In genomic region chr12:30015661-30016060, GRCh38 we compare ENCODE assay signal across 1 cellular context.
TF ChIP-seq lines count a peak whose summit lies in the region.

No MANE protein-coding gene starts in this region.

TF ChIP-seq in GM23338, 12 proteins besides CTCF, POLR2A, EP300 and RAD21 (continued from another document):
- TF ChIP-seq, protein P1, sequence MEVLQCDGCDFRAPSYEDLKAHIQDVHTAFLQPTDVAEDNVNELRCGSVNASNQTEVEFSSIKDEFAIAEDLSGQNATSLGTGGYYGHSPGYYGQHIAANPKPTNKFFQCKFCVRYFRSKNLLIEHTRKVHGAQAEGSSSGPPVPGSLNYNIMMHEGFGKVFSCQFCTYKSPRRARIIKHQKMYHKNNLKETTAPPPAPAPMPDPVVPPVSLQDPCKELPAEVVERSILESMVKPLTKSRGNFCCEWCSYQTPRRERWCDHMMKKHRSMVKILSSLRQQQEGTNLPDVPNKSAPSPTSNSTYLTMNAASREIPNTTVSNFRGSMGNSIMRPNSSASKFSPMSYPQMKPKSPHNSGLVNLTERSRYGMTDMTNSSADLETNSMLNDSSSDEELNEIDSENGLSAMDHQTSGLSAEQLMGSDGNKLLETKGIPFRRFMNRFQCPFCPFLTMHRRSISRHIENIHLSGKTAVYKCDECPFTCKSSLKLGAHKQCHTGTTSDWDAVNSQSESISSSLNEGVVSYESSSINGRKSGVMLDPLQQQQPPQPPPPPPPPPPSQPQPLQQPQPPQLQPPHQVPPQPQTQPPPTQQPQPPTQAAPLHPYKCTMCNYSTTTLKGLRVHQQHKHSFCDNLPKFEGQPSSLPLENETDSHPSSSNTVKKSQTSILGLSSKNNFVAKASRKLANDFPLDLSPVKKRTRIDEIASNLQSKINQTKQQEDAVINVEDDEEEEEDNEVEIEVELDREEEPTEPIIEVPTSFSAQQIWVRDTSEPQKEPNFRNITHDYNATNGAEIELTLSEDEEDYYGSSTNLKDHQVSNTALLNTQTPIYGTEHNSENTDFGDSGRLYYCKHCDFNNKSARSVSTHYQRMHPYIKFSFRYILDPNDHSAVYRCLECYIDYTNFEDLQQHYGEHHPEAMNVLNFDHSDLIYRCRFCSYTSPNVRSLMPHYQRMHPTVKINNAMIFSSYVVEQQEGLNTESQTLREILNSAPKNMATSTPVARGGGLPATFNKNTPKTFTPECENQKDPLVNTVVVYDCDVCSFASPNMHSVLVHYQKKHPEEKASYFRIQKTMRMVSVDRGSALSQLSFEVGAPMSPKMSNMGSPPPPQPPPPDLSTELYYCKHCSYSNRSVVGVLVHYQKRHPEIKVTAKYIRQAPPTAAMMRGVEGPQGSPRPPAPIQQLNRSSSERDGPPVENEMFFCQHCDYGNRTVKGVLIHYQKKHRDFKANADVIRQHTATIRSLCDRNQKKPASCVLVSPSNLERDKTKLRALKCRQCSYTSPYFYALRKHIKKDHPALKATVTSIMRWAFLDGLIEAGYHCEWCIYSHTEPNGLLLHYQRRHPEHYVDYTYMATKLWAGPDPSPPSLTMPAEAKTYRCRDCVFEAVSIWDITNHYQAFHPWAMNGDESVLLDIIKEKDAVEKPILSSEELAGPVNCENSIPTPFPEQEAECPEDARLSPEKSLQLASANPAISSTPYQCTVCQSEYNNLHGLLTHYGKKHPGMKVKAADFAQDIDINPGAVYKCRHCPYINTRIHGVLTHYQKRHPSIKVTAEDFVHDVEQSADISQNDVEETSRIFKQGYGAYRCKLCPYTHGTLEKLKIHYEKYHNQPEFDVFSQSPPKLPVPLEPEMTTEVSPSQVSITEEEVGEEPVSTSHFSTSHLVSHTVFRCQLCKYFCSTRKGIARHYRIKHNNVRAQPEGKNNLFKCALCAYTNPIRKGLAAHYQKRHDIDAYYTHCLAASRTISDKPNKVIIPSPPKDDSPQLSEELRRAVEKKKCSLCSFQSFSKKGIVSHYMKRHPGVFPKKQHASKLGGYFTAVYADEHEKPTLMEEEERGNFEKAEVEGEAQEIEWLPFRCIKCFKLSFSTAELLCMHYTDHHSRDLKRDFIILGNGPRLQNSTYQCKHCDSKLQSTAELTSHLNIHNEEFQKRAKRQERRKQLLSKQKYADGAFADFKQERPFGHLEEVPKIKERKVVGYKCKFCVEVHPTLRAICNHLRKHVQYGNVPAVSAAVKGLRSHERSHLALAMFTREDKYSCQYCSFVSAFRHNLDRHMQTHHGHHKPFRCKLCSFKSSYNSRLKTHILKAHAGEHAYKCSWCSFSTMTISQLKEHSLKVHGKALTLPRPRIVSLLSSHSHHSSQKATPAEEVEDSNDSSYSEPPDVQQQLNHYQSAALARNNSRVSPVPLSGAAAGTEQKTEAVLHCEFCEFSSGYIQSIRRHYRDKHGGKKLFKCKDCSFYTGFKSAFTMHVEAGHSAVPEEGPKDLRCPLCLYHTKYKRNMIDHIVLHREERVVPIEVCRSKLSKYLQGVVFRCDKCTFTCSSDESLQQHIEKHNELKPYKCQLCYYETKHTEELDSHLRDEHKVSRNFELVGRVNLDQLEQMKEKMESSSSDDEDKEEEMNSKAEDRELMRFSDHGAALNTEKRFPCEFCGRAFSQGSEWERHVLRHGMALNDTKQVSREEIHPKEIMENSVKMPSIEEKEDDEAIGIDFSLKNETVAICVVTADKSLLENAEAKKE (CRISPR knock-in tag; IDR thresholded peaks at IDR 0.05), result no peak
- TF ChIP-seq REST (IDR thresholded peaks at IDR 0.05; ENCODE audit: unreplicated experiment) (no peak), NANOG (IDR thresholded peaks at IDR 0.05; ENCODE audit: borderline replicate concordance) (no peak), CREB1 (CRISPR knock-in tag; IDR thresholded peaks at IDR 0.05; ENCODE audit: low read depth) (no peak), ZNF114 (CRISPR knock-in tag; IDR thresholded peaks at IDR 0.05) (no peak), EZH2 (IDR thresholded peaks at IDR 0.05; ENCODE audit: low read depth, unreplicated experiment) (no peak)
